27 cellular contexts compared by ENCODE assay signal in the genomic region with DNA sequence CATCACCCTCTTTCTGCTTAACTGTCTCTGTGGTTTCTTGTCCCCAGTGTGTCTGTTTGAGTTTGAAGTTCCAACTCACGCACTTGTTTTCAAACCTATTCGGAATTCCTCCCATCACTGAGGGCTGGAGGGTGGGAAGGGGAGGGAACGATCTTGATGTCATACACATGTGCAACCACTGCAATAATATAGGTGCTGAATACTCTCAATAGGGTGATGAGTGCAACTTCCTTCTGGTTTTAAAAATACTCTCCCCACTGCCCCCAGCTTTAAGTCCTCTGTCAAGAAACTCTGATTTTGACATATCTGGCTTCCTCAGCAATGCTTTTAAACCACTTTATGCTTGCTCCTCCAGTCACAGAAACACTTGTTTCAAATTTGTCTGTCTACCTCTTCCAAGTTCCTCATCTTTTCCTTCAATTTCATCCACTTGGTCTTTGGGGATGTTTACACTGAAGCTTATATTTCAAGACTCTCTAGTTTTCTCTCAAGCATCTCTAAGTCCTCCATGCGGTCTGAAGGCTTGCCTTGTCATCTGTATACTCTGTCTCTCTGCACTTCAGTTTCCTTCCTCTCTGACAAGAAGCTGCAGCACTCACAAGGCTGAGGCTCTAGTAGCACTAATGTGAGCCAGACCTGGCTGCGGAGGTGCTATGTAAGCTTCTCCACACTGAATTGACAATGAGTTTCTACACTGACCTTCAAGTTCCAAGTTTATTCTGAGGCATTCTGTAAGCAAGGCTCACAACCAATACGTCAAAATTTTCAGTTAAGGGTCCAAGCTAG.
DNase-seq lines count a peak whose midpoint lies in the region; ATAC-seq, FAIRE-seq and TF ChIP-seq lines count a peak whose summit lies in the region.
"Had no signal": no experiment of that assay in that cellular context is flagged by ENCODE, and none has a peak within 500 bp of the region (broad histone marks: within the 10 kb centered on the region; RNA-seq: fewer than 3 reads in every experiment).

No MANE protein-coding gene starts in this region.

- peak overlapping the region; percentile 52 for H3K27ac ChIP-seq in OCI-LY1 (ENCODE audit: low read depth, low read length, poor library complexity, severe bottlenecking)
- H3K27ac ChIP-seq: BLaER1 treated with 17β-estradiol and CSF1 and Interleukin-3, amounts not matched to agents 10 nM and 100 nM; body of pancreas; gastrocnemius medialis; KMS-11; parathyroid adenoma; right lobe of liver; uterus had no signal

- no peak for ATAC-seq in stimulated activated naive CD8-positive, alpha-beta T cell treated with anti-CD3 and anti-CD28 coated beads, Interleukin-15, Interleukin-2, amounts not matched to agents 100 U/mL and 50 U/mL, for 24 hours
- peak; percentile 34 for ATAC-seq in memory B cell (ENCODE audit: low read depth)
- ATAC-seq: body of pancreas; gastrocnemius medialis; naive thymus-derived CD8-positive, alpha-beta T cell; Right ventricle myocardium inferior had no signal

- no peak overlapping the region for H3K4me3 ChIP-seq in OCI-LY1 (ENCODE audit: low read depth, low read length, poor library complexity, severe bottlenecking)
- H3K4me3 ChIP-seq: BLaER1 treated with 17β-estradiol and CSF1 and Interleukin-3, amounts not matched to agents 10 nM and 100 nM; body of pancreas; gastrocnemius medialis; right lobe of liver; uterus had no signal

- no peaks in the 10 kb centered on the region for H3K27me3 Mint-ChIP-seq in stimulated activated naive CD8-positive, alpha-beta T cell treated with anti-CD3 and anti-CD28 coated beads, Interleukin-15, Interleukin-2, amounts not matched to agents 100 ng/mL and 50 ng/mL, for 24 hours
- H3K27me3 Mint-ChIP-seq in memory B cell: no peaks in the 10 kb centered on the region
- H3K27me3 Mint-ChIP-seq: naive thymus-derived CD8-positive, alpha-beta T cell had no signal

- H2AFZ ChIP-seq in OCI-LY1 (ENCODE audit: low read length): no peak overlapping the region
- H2AFZ ChIP-seq: parathyroid adenoma had no signal

- H3K9me3 Mint-ChIP-seq in stimulated activated naive CD8-positive, alpha-beta T cell treated with anti-CD3 and anti-CD28 coated beads, Interleukin-15, Interleukin-2, amounts not matched to agents 100 ng/mL and 50 ng/mL, for 24 hours: peaks cover 13% of the 10 kb centered on the region
- peaks cover 7% of the 10 kb centered on the region for H3K9me3 Mint-ChIP-seq in memory B cell

- H3K9ac ChIP-seq in OCI-LY1 (ENCODE audit: low read length): peak overlapping the region; percentile 28; the same call in 1 of the 2 replicates
- H3K9ac ChIP-seq: BLaER1 treated with 17β-estradiol and CSF1 and Interleukin-3, amounts not matched to agents 10 nM and 100 nM; KMS-11; parathyroid adenoma had no signal

- peaks cover 23% of the 10 kb centered on the region for H3K4me1 Mint-ChIP-seq in stimulated activated naive CD8-positive, alpha-beta T cell treated with anti-CD3 and anti-CD28 coated beads, Interleukin-15, Interleukin-2, amounts not matched to agents 100 ng/mL and 50 ng/mL, for 24 hours (ENCODE audit: low read depth)
- H3K4me1 Mint-ChIP-seq in memory B cell: peaks cover 11% of the 10 kb centered on the region

- H3K36me3 Mint-ChIP-seq in stimulated activated naive CD8-positive, alpha-beta T cell treated with anti-CD3 and anti-CD28 coated beads, Interleukin-15, Interleukin-2, amounts not matched to agents 100 ng/mL and 50 ng/mL, for 24 hours (ENCODE audit: low read depth): peaks cover 22% of the 10 kb centered on the region
- peaks cover 18% of the 10 kb centered on the region for H3K36me3 Mint-ChIP-seq in memory B cell

- TF ChIP-seq CTCF in OCI-LY1 (IDR thresholded peaks at IDR 0.05; ENCODE audit: low read length): no peak

- peaks cover 35% of the 10 kb centered on the region for H3K4me1 ChIP-seq in OCI-LY1 (ENCODE audit: insufficient read depth, low read length, severe bottlenecking)
- H3K4me1 ChIP-seq: Caco-2, parathyroid adenoma, right lobe of liver, uterus had no signal

- H3K4me3 Mint-ChIP-seq in stimulated activated naive CD8-positive, alpha-beta T cell treated with anti-CD3 and anti-CD28 coated beads, Interleukin-15, Interleukin-2, amounts not matched to agents 100 ng/mL and 50 ng/mL, for 24 hours: no peak overlapping the region
- H3K4me3 Mint-ChIP-seq in memory B cell: no peak overlapping the region
- H3K4me3 Mint-ChIP-seq: naive thymus-derived CD8-positive, alpha-beta T cell had no signal

- H3K36me3 ChIP-seq in OCI-LY1 (ENCODE audit: insufficient read depth, low read length): peaks cover 8% of the 10 kb centered on the region; the same call in 1 of the 2 replicates
- H3K36me3 ChIP-seq: gastrocnemius medialis, right lobe of liver, uterus had no signal

- FAIRE-seq in H54 (lab: Jason Lieb, UNC): no peak

- no peaks in the 10 kb centered on the region for H3K27me3 ChIP-seq in OCI-LY1 (ENCODE audit: insufficient read depth, low read length)
- H3K27me3 ChIP-seq: BLaER1 treated with 17β-estradiol and CSF1 and Interleukin-3, amounts not matched to agents 10 nM and 100 nM; body of pancreas; gastrocnemius medialis; right lobe of liver; uterus had no signal

- H3K27ac Mint-ChIP-seq in stimulated activated naive CD8-positive, alpha-beta T cell treated with anti-CD3 and anti-CD28 coated beads, Interleukin-15, Interleukin-2, amounts not matched to agents 100 ng/mL and 50 ng/mL, for 24 hours: peak overlapping the region; percentile 10
- H3K27ac Mint-ChIP-seq in memory B cell: no peak overlapping the region
- H3K27ac Mint-ChIP-seq: naive thymus-derived CD8-positive, alpha-beta T cell had no signal

- TF ChIP-seq POLR2A in H54 (IDR thresholded peaks at IDR 0.05; ENCODE audit: low read depth, low read length): no peak

- DNase-seq in stimulated activated naive CD8-positive, alpha-beta T cell treated with anti-CD3 and anti-CD28 coated beads, Interleukin-15, Interleukin-2, amounts not matched to agents 100 U/mL and 50 U/mL, for 24 hours: no peak
- DNase-seq in memory B cell (ENCODE audit: low spot score in 2 of 2) (no peak), NCI-H1092 (lab: John Stamatoyannopoulos, UW) (no peak), T-helper 9 cell (no peak), H54 (ENCODE audit: insufficient read length, low spot score) (no peak)
- DNase-seq in activated CD4-positive, alpha-beta T cell treated with anti-CD3 and anti-CD28 coated beads, Interleukin-2, amount 50 U/mL, for 1 hour: no peak
- DNase-seq: ACHN; activated effector memory CD4-positive, alpha-beta T cell treated with Interleukin-2 at 50 U/mL for 16 hours; body of pancreas; Caco-2; effector CD8-positive, alpha-beta T cell; gastrocnemius medialis; HCEC 1CT; kidney glomerular epithelial cell; naive thymus-derived CD8-positive, alpha-beta T cell; NCI-H187 treated with DMSO at 0.1 percent for 48 hours; NCI-H345; NCI-H82; right lobe of liver; stimulated activated CD8-positive, alpha-beta memory T cell treated with anti-CD3 and anti-CD28 coated beads, Interleukin-4, amount 100 ng/mL, for 48 hours; uterus had no signal

- no peaks in the 10 kb centered on the region for H3F3A ChIP-seq in OCI-LY1 (ENCODE audit: insufficient read depth, low read length)

- no peaks in the 10 kb centered on the region for H3K79me2 ChIP-seq in OCI-LY1 (ENCODE audit: insufficient read depth, low read length)
- H3K79me2 ChIP-seq: parathyroid adenoma had no signal

- no peaks in the 10 kb centered on the region for H4K20me1 ChIP-seq in OCI-LY1 (ENCODE audit: insufficient read depth, low read length)
- H4K20me1 ChIP-seq: BLaER1 treated with 17β-estradiol and CSF1 and Interleukin-3, amounts not matched to agents 10 nM and 100 nM had no signal

- H3K9me3 ChIP-seq in OCI-LY1 (ENCODE audit: low read length): no peaks in the 10 kb centered on the region; the same call in none of the 2 replicates
- H3K9me3 ChIP-seq: body of pancreas, Caco-2, gastrocnemius medialis, right lobe of liver, uterus had no signal

- no peaks in the 10 kb centered on the region for H3K9me2 ChIP-seq in OCI-LY1 (ENCODE audit: low read depth, low read length)

- peak overlapping the region; percentile 34; the same call in 1 of the 2 replicates for H3K4me2 ChIP-seq in OCI-LY1 (ENCODE audit: low read length)
- H3K4me2 ChIP-seq: BLaER1 treated with 17β-estradiol and CSF1 and Interleukin-3, amounts not matched to agents 10 nM and 100 nM; KMS-11 had no signal
